In the genomic region with DNA sequence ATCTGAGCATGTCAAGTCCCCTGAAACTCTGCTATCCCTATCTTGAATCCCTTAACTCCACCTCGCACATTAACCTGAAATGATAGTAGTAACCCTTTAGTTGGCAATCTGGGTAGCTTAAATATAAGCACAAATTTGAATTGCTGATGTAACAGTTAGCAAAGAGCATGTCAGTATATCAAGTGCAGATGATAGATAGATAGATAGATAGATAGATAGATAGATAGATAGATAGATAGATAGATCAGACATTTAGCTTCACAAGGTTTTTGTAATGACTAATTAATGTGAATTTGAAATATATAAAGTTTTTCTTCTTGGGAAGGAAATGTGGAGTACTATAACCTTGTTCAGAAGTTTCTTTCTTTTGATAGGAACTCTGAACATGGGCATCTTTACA, we compare ENCODE assay signal across 21 cellular contexts. TPM values are rescaled to one million over a fixed set of nuclear protein-coding genes. Genes with fewer than 3 reads are reported as not detected.
DNase-seq lines count a peak whose midpoint lies in the region; ATAC-seq and TF ChIP-seq lines count a peak whose summit lies in the region.
"Had no signal": no experiment of that assay in that cellular context is flagged by ENCODE, and none has a peak within 500 bp of the region (broad histone marks: within the 10 kb centered on the region; RNA-seq: fewer than 3 reads in every experiment).

No MANE protein-coding gene starts in this region.

- H3K27ac Mint-ChIP-seq in activated T-cell treated with anti-CD3 and anti-CD28 coated beads, Interleukin-2, amount 50 U/mL, for 72 hours: peak overlapping the region; percentile 69
- H3K27ac Mint-ChIP-seq in Calu3 (ENCODE audit: unreplicated experiment): peak overlapping the region; percentile 58
- peak overlapping the region; percentile 42 for H3K27ac Mint-ChIP-seq in activated T-helper 17 cell treated with anti-CD3 and anti-CD28 coated beads, Interleukin-2, amount 50 U/mL, for 72 hours
- H3K27ac Mint-ChIP-seq in stimulated activated effector memory CD8-positive, alpha-beta T cell treated with anti-CD3 and anti-CD28 coated beads, Interleukin-12 subunit alpha, Interleukin-12 subunit beta, amount 100 ng/mL, for 72 hours: peak overlapping the region; percentile 8
- H3K27ac Mint-ChIP-seq: B cell; CD4-positive, alpha-beta T cell; CD8-positive, alpha-beta T cell had no signal

- peaks cover 0 to 1% of the 10 kb centered on the region in 2 donors for H3K36me3 Mint-ChIP-seq in activated T-cell treated with anti-CD3 and anti-CD28 coated beads, Interleukin-2, amount 50 U/mL, for 72 hours (ENCODE audit: insufficient read depth in 2 of 2)
- no peaks in the 10 kb centered on the region for H3K36me3 Mint-ChIP-seq in activated T-cell treated with anti-CD3 and anti-CD28 coated beads, Interleukin-2, amount 50 U/mL, for 4 hours (ENCODE audit: insufficient read depth)
- no peaks in the 10 kb centered on the region for H3K36me3 Mint-ChIP-seq in Calu3 (ENCODE audit: insufficient read depth, unreplicated experiment)
- H3K36me3 Mint-ChIP-seq in activated T-helper 17 cell treated with anti-CD3 and anti-CD28 coated beads, Interleukin-2, amount 50 U/mL, for 72 hours (ENCODE audit: low read depth): no peaks in the 10 kb centered on the region
- H3K36me3 Mint-ChIP-seq in stimulated activated effector memory CD8-positive, alpha-beta T cell treated with anti-CD3 and anti-CD28 coated beads, Interleukin-12 subunit alpha, Interleukin-12 subunit beta, amount 100 ng/mL, for 72 hours: no peaks in the 10 kb centered on the region
- H3K36me3 Mint-ChIP-seq: CD8-positive, alpha-beta T cell had no signal

- no TSS peak for BruUV-seq in Calu3 (replicated peaks; lab: Mats Ljungman, UMichigan)

- CTCF ChIA-PET in Calu3 (lab: Charles Lee): no interaction called here

- TF ChIP-seq CTCF in Calu3 (IDR thresholded peaks at IDR 0.05; ENCODE audit: unreplicated experiment): no peak

- H3K27me3 Mint-ChIP-seq in activated T-cell treated with anti-CD3 and anti-CD28 coated beads, Interleukin-2, amount 50 U/mL, for 72 hours (ENCODE audit: low read depth): no peaks in the 10 kb centered on the region
- H3K27me3 Mint-ChIP-seq in activated T-cell treated with anti-CD3 and anti-CD28 coated beads, Interleukin-2, amount 50 U/mL, for 4 hours (ENCODE audit: low read depth): no peaks in the 10 kb centered on the region
- no peaks in the 10 kb centered on the region for H3K27me3 Mint-ChIP-seq in Calu3 (ENCODE audit: unreplicated experiment)
- H3K27me3 Mint-ChIP-seq in activated T-helper 17 cell treated with anti-CD3 and anti-CD28 coated beads, Interleukin-2, amount 50 U/mL, for 72 hours: no peaks in the 10 kb centered on the region
- H3K27me3 Mint-ChIP-seq: CD4-positive, alpha-beta T cell had no signal

- DNase-seq in activated T-cell treated with anti-CD3 and anti-CD28 coated beads, Interleukin-2, amount 50 U/mL, for 72 hours: no peak
- DNase-seq in activated T-cell treated with anti-CD3 and anti-CD28 coated beads, Interleukin-2, amount 50 U/mL, for 4 hours: no peak
- no peak for DNase-seq in Calu3
- DNase-seq in stimulated activated effector memory CD8-positive, alpha-beta T cell treated with anti-CD3 and anti-CD28 coated beads, Interleukin-12 subunit alpha, Interleukin-12 subunit beta, amount 100 ng/mL, for 72 hours (ENCODE audit: low spot score in 2 of 2): no peak
- no peak for DNase-seq in activated CD4-positive, alpha-beta T cell treated with anti-CD3 and anti-CD28 coated beads for 4 hours
- DNase-seq: AML-193; Caco-2; CD4-positive, alpha-beta T cell; CD8-positive, alpha-beta T cell; DMS 273 treated with DMSO at 0.1 percent for 48 hours; DMS153; DMS53; DMS79; DND-41; EL; GDM1 had no signal

- no peak for ATAC-seq in activated T-cell treated with anti-CD3 and anti-CD28 coated beads, Interleukin-2, amount 50 U/mL, for 72 hours (replicated peaks in 1 of 2)
- ATAC-seq in activated T-cell treated with anti-CD3 and anti-CD28 coated beads, Interleukin-2, amount 50 U/mL, for 4 hours: no peak
- ATAC-seq in activated T-helper 17 cell treated with anti-CD3 and anti-CD28 coated beads, Interleukin-2, amount 50 U/mL, for 72 hours (replicated peaks): no peak
- no peak for ATAC-seq in stimulated activated effector memory CD8-positive, alpha-beta T cell treated with anti-CD3 and anti-CD28 coated beads, Interleukin-12 subunit alpha, Interleukin-12 subunit beta, amount 100 ng/mL, for 72 hours
- ATAC-seq in HG03108 (IDR thresholded peaks at IDR 0.05; ENCODE audit: unreplicated experiment): no peak
- ATAC-seq: A549; CD8-positive, alpha-beta T cell; GM12878 had no signal

- H3K4me3 Mint-ChIP-seq in activated T-cell treated with anti-CD3 and anti-CD28 coated beads, Interleukin-2, amount 50 U/mL, for 72 hours: peak overlapping the region in 1 of 2 donors; percentile 21
- no peak overlapping the region for H3K4me3 Mint-ChIP-seq in activated T-cell treated with anti-CD3 and anti-CD28 coated beads, Interleukin-2, amount 50 U/mL, for 4 hours
- no peak overlapping the region for H3K4me3 Mint-ChIP-seq in Calu3 (ENCODE audit: low read depth, unreplicated experiment)
- H3K4me3 Mint-ChIP-seq in activated T-helper 17 cell treated with anti-CD3 and anti-CD28 coated beads, Interleukin-2, amount 50 U/mL, for 72 hours: no peak overlapping the region
- H3K4me3 Mint-ChIP-seq in stimulated activated effector memory CD8-positive, alpha-beta T cell treated with anti-CD3 and anti-CD28 coated beads, Interleukin-12 subunit alpha, Interleukin-12 subunit beta, amount 100 ng/mL, for 72 hours: no peak overlapping the region
- H3K4me3 Mint-ChIP-seq: B cell; CD4-positive, alpha-beta T cell; CD8-positive, alpha-beta T cell had no signal

- peaks cover 25% of the 10 kb centered on the region for H3K4me1 Mint-ChIP-seq in activated T-cell treated with anti-CD3 and anti-CD28 coated beads, Interleukin-2, amount 50 U/mL, for 72 hours (ENCODE audit: low read depth)
- H3K4me1 Mint-ChIP-seq in activated T-cell treated with anti-CD3 and anti-CD28 coated beads, Interleukin-2, amount 50 U/mL, for 4 hours (ENCODE audit: low read depth): peaks cover 8% of the 10 kb centered on the region
- peaks cover 45% of the 10 kb centered on the region for H3K4me1 Mint-ChIP-seq in Calu3 (ENCODE audit: low read depth, unreplicated experiment)
- H3K4me1 Mint-ChIP-seq in activated T-helper 17 cell treated with anti-CD3 and anti-CD28 coated beads, Interleukin-2, amount 50 U/mL, for 72 hours: peaks cover 23% of the 10 kb centered on the region
- peaks cover 50% of the 10 kb centered on the region for H3K4me1 Mint-ChIP-seq in stimulated activated effector memory CD8-positive, alpha-beta T cell treated with anti-CD3 and anti-CD28 coated beads, Interleukin-12 subunit alpha, Interleukin-12 subunit beta, amount 100 ng/mL, for 72 hours
- H3K4me1 Mint-ChIP-seq: B cell had no signal

- intact Hi-C loops in Calu3 (cut with micrococcal nuclease; ENCODE audit: unreplicated experiment): no loop called here

- peaks cover 0 to 2% of the 10 kb centered on the region in 2 donors for H3K9me3 Mint-ChIP-seq in activated T-cell treated with anti-CD3 and anti-CD28 coated beads, Interleukin-2, amount 50 U/mL, for 72 hours
- H3K9me3 Mint-ChIP-seq in activated T-cell treated with anti-CD3 and anti-CD28 coated beads, Interleukin-2, amount 50 U/mL, for 4 hours: no peaks in the 10 kb centered on the region
- H3K9me3 Mint-ChIP-seq in Calu3 (ENCODE audit: low read depth, unreplicated experiment): no peaks in the 10 kb centered on the region
- H3K9me3 Mint-ChIP-seq in activated T-helper 17 cell treated with anti-CD3 and anti-CD28 coated beads, Interleukin-2, amount 50 U/mL, for 72 hours: peaks cover 3% of the 10 kb centered on the region
- peaks cover 7% of the 10 kb centered on the region for H3K9me3 Mint-ChIP-seq in stimulated activated effector memory CD8-positive, alpha-beta T cell treated with anti-CD3 and anti-CD28 coated beads, Interleukin-12 subunit alpha, Interleukin-12 subunit beta, amount 100 ng/mL, for 72 hours
- H3K9me3 Mint-ChIP-seq: CD4-positive, alpha-beta T cell; CD8-positive, alpha-beta T cell had no signal

RNA-seq across cellular contexts. Expression of a gene that starts 30.4 kb away (rescaled TPM):
- 100 to 1,000 TPM; 158 to 193 TPM for total RNA-seq in activated T-cell treated with anti-CD3 and anti-CD28 coated beads, Interleukin-2, amount 50 U/mL, for 72 hours
- 100 to 1,000 TPM; 103 to 125 (median 125) TPM for total RNA-seq in activated T-cell treated with anti-CD3 and anti-CD28 coated beads, Interleukin-2, amount 50 U/mL, for 4 hours
- 76.9 and 81.4 TPM in 2 replicates for total RNA-seq in Calu3 (2022)
- total RNA-seq in activated T-helper 17 cell treated with anti-CD3 and anti-CD28 coated beads, Interleukin-2, amount 50 U/mL, for 72 hours: 100 to 1,000 TPM; 243 to 283 TPM

Comparison
In these comparisons a context has a peak if more than half of its experiments do, and no peak if none do; other contexts are left out.
1. H3K27ac Mint-ChIP-seq: peak in every context shown above with its lines; median percentile 69 in activated T-cell treated with anti-CD3 and anti-CD28 coated beads, Interleukin-2, amount 50 U/mL, for 72 hours; 58 in Calu3; 42 in activated T-helper 17 cell treated with anti-CD3 and anti-CD28 coated beads, Interleukin-2, amount 50 U/mL, for 72 hours; 8 in stimulated activated effector memory CD8-positive, alpha-beta T cell treated with anti-CD3 and anti-CD28 coated beads, Interleukin-12 subunit alpha, Interleukin-12 subunit beta, amount 100 ng/mL, for 72 hours.